In genomic region chr16:68078726-68079615, GRCh38 we compare ENCODE assay signal across 10 cellular contexts. TPM values are rescaled to one million over a fixed set of nuclear protein-coding genes. Genes with fewer than 3 reads are reported as not detected.
DNase-seq lines count a peak whose midpoint lies in the region; ATAC-seq and TF ChIP-seq lines count a peak whose summit lies in the region.
"Had no signal": no experiment of that assay in that cellular context is flagged by ENCODE, and none has a peak within 500 bp of the region (broad histone marks: within the 10 kb centered on the region; RNA-seq: fewer than 3 reads in every experiment).

No MANE protein-coding gene starts in this region.

- H3F3A ChIP-seq in Loucy (ENCODE audit: low read depth) = peaks cover 11% of the 10 kb centered on the region; the same call in 1 of the 2 replicates

- intact Hi-C loops in aorta (cut with DNase I) = no loop called here

- H2AFZ ChIP-seq in Loucy (ENCODE audit: low read length) = no peak overlapping the region
- H2AFZ ChIP-seq in osteoblast (ENCODE audit: low read length) = peak overlapping the region; percentile 44

- 91 to 92% methylated on average over 8 of the region's 8 CpGs for WGBS in aorta, 2 donors

- H3K4me1 ChIP-seq in BLaER1 (peaks cover 99% of the 10 kb centered on the region), Loucy (ENCODE audit: insufficient read depth, low read length, poor library complexity, severe bottlenecking) (peaks cover 87% of the 10 kb centered on the region), duodenal mucosa (ENCODE audit: control insufficient read depth in 1 of 2, insufficient read depth in 2 of 2, low read length in 2 of 2) (peaks cover 60 to 81% of the 10 kb centered on the region in 2 donors), osteoblast (ENCODE audit: insufficient read depth, low read length) (peaks cover 33% of the 10 kb centered on the region), aorta (ENCODE audit: control insufficient read depth in 1 of 2, insufficient read depth in 2 of 2, low read length in 2 of 2) (no peaks in the 10 kb centered on the region)

- H3K27ac ChIP-seq in BLaER1 (peak overlapping the region; percentile 85), duodenal mucosa (ENCODE audit: low read depth, low read length) (peak overlapping the region; percentile 53), osteoblast (ENCODE audit: low read depth, low read length) (peak overlapping the region; percentile 57), aorta (ENCODE audit: low read depth in 1 of 2, low read length in 2 of 2) (no peak overlapping the region)

- H3K79me2 ChIP-seq in Loucy (ENCODE audit: insufficient read depth, low read length) = peaks cover 66% of the 10 kb centered on the region
- no peaks in the 10 kb centered on the region for H3K79me2 ChIP-seq in osteoblast (ENCODE audit: insufficient read depth, low read length)

- no peak for DNase-seq in osteoblast (ENCODE audit: insufficient read length, low spot score, missing footprints)
- no peak for DNase-seq in aorta
- no peak for DNase-seq in dermis blood vessel endothelial cell
- DNase-seq in effector CD8-positive, alpha-beta T cell (lab: John Stamatoyannopoulos, UW) = no peak
- DNase-seq: cerebellar nuclear complex, glutamatergic neuron had no signal

- H3K4me2 ChIP-seq in BLaER1 = peak overlapping the region; percentile 87
- H3K4me2 ChIP-seq in Loucy (ENCODE audit: low read depth, low read length, poor library complexity, severe bottlenecking) = peak overlapping the region; percentile 86
- H3K4me2 ChIP-seq in osteoblast (ENCODE audit: insufficient read depth, low read length) = peak overlapping the region; percentile 61

- H3K9ac ChIP-seq in BLaER1 = peak overlapping the region; percentile 47; the same call in 1 of the 2 replicates
- H3K9ac ChIP-seq in Loucy (ENCODE audit: low read depth, low read length, poor library complexity, severe bottlenecking) = peak overlapping the region; percentile 85
- peak overlapping the region; percentile 42 to 49 for H3K9ac ChIP-seq in duodenal mucosa (ENCODE audit: low read depth in 1 of 2, low read length in 2 of 2)

- no peak for TF ChIP-seq CTCF in Loucy (conservative IDR thresholded peaks at IDR 0.05; ENCODE audit: low read length)
- no peak for TF ChIP-seq CTCF in osteoblast (IDR thresholded peaks at IDR 0.05; ENCODE audit: extremely low read depth, low read depth, low read length)

- H3K9me2 ChIP-seq in Loucy (replicated peaks; ENCODE audit: low read depth, low read length) = no peaks in the 10 kb centered on the region

- ATAC-seq in aorta (ENCODE audit: low FRiP score) = no peak
- ATAC-seq in HG03025 (IDR thresholded peaks at IDR 0.05; ENCODE audit: low FRiP score, unreplicated experiment) = no peak

- H3K9me3 ChIP-seq in BLaER1 (no peaks in the 10 kb centered on the region), Loucy (ENCODE audit: insufficient read depth, low read depth, low read length) (no peaks in the 10 kb centered on the region), duodenal mucosa (ENCODE audit: control insufficient read depth in 1 of 2, low read length in 2 of 2) (no peaks in the 10 kb centered on the region), osteoblast (ENCODE audit: low read depth, low read length) (no peaks in the 10 kb centered on the region), aorta (ENCODE audit: control insufficient read depth, low read length) (no peaks in the 10 kb centered on the region)

- peak overlapping the region; percentile 48; the same call in 1 of the 2 replicates for H3K4me3 ChIP-seq in BLaER1
- H3K4me3 ChIP-seq in Loucy (ENCODE audit: low read length, poor library complexity, severe bottlenecking) = peak overlapping the region; percentile 64
- H3K4me3 ChIP-seq in duodenal mucosa (ENCODE audit: low read depth in 1 of 2, low read length in 2 of 2) = peak overlapping the region in 1 of 2 donors; percentile 40
- H3K4me3 ChIP-seq in osteoblast (ENCODE audit: insufficient read depth, low read length) = no peak overlapping the region
- H3K4me3 ChIP-seq in aorta (ENCODE audit: low read length in 2 of 2) = no peak overlapping the region

- H3K27me3 ChIP-seq in BLaER1 = peaks cover 5% of the 10 kb centered on the region; the same call in 1 of the 2 replicates
- no peaks in the 10 kb centered on the region for H3K27me3 ChIP-seq in Loucy (ENCODE audit: insufficient read depth, low read length, poor library complexity, severe bottlenecking)
- no peaks in the 10 kb centered on the region for H3K27me3 ChIP-seq in duodenal mucosa (ENCODE audit: control insufficient read depth in 1 of 2, insufficient read depth in 2 of 2, low read length in 2 of 2)
- no peaks in the 10 kb centered on the region for H3K27me3 ChIP-seq in osteoblast (ENCODE audit: insufficient read depth, low read length)
- H3K27me3 ChIP-seq in aorta (ENCODE audit: control insufficient read depth in 1 of 2, insufficient read depth in 2 of 2, low read length in 1 of 2) = no peaks in the 10 kb centered on the region

- H4K20me1 ChIP-seq in BLaER1 (peaks cover 25% of the 10 kb centered on the region), Loucy (ENCODE audit: insufficient read depth, low read length, poor library complexity, severe bottlenecking) (no peaks in the 10 kb centered on the region), osteoblast (ENCODE audit: insufficient read depth, low read length) (no peaks in the 10 kb centered on the region)

- H3K36me3 ChIP-seq in BLaER1 (peaks cover 36% of the 10 kb centered on the region), Loucy (ENCODE audit: insufficient read depth, low read length) (no peaks in the 10 kb centered on the region), duodenal mucosa (ENCODE audit: control insufficient read depth in 1 of 2, insufficient read depth in 2 of 2, low read length in 2 of 2) (peaks cover 11 to 37% of the 10 kb centered on the region in 2 donors), osteoblast (ENCODE audit: insufficient read depth, low read length) (peaks cover 20% of the 10 kb centered on the region), aorta (ENCODE audit: control insufficient read depth in 1 of 2, insufficient read depth in 2 of 2, low read length in 1 of 2) (no peaks in the 10 kb centered on the region)

RNA-seq across cellular contexts. Expression of gene NFATC3, which starts 6.2 kb away (rescaled TPM):
- total RNA-seq in osteoblast = 36.2 and 43.9 TPM in 2 replicates
- total RNA-seq in aorta = 10 to 100 TPM; 38.1 to 48.4 TPM
- polyA plus RNA-seq in aorta = 10 to 100 TPM; 10.3 to 10.4 TPM
- total RNA-seq in dermis blood vessel endothelial cell = 14.1 and 31.6 TPM in 2 replicates

RNA-seq across cellular contexts. Expression of gene DUS2, which starts 55.9 kb away (rescaled TPM):
- total RNA-seq in osteoblast (8.7 and 8.8 TPM in 2 replicates), aorta (10 to 100 TPM in 1 of 2 donors, 1 to 10 TPM in 1; 5.4 to 13.1 TPM), dermis blood vessel endothelial cell (26.4 and 34.9 TPM in 2 replicates)
- 1 to 10 TPM; 3.0 to 8.9 TPM for polyA plus RNA-seq in aorta

RNA-seq across cellular contexts. Expression of gene DDX28, which starts 55.9 kb away (rescaled TPM):
- 10.5 and 12.4 TPM in 2 replicates for total RNA-seq in osteoblast
- 1 to 10 TPM; 4.3 to 5.3 TPM for total RNA-seq in aorta
- 1 to 10 TPM; 3.6 to 4.8 TPM for polyA plus RNA-seq in aorta
- total RNA-seq in dermis blood vessel endothelial cell = 15.1 and 19.5 TPM in 2 replicates

Comparison
In these comparisons a context has a peak if more than half of its experiments do, and no peak if none do; other contexts are left out.
1. H3K27ac ChIP-seq: peak in BLaER1 (single experiment), duodenal mucosa (single experiment) and osteoblast (single experiment); none in aorta (0 of 2).
2. H3K4me3 ChIP-seq: peak in BLaER1 (single experiment) and Loucy (single experiment); none in osteoblast (single experiment) and aorta (0 of 2).
3. Peak in every context shown above with its lines, with median percentiles within 50 percentile points of each other: H3K4me2 ChIP-seq and H3K9ac ChIP-seq.